In genomic region chr2:68734688-68735525, GRCh38 we compare ENCODE assay signal across 8 cellular contexts. TPM values are rescaled to one million over a fixed set of nuclear protein-coding genes. Genes with fewer than 3 reads are reported as not detected.
DNase-seq lines count a peak whose midpoint lies in the region; ATAC-seq lines count a peak whose summit lies in the region.

Gene ARHGAP25, plus strand, starts transcription at chr2:68734811. Its CDS starts 389 bp downstream, at chr2:68735200.

- H3K9me3 ChIP-seq in HAP-1, result no peaks in the 10 kb centered on the region

- no peaks in the 10 kb centered on the region for H3K27me3 ChIP-seq in HAP-1 (ENCODE audit: low read depth)

- ATAC-seq in GM18870 (IDR thresholded peaks at IDR 0.05; ENCODE audit: unreplicated experiment), result peak; percentile 51
- ATAC-seq in HG03039 (IDR thresholded peaks at IDR 0.05; ENCODE audit: unreplicated experiment), result peak; percentile 46

- DNase-seq in T-helper 2 cell, result peak in 3 of 5 experiments; percentile 40 to 93 (median 53)
- peak; percentile 40 to 52 for DNase-seq in stimulated activated CD4-positive, alpha-beta T cell treated with anti-CD3 and anti-CD28 coated beads, Interleukin-15, amount 100 ng/mL, for 48 hours (ENCODE audit: low read depth in 2 of 2)
- no peak for DNase-seq in GM03348 (ENCODE audit: low spot score)
- DNase-seq in HAP-1 (ENCODE audit: low spot score in 2 of 2), result no peak
- no peak for DNase-seq in RPMI8226

- H3K4me3 ChIP-seq in HAP-1, result no peak within 1 kb of the TSS

- H3K36me3 ChIP-seq in HAP-1 (replicated peaks), result no peaks in the 10 kb centered on the region

- H3K4me1 ChIP-seq in HAP-1, result no peaks in the 10 kb centered on the region

- in situ Hi-C loops in endometrial microvascular endothelial cells (cut with HindIII; ENCODE audit: inconsistent ontology term, low pct_unique_long_range_greater_than_20kb, low sequenced_read_pairs) (no loop called here), HAP-1 (cut with MboI; ENCODE audit: low sequenced_read_pairs) (loop anchor here (25.0 kb wide), 2 partner anchors 177 to 273 kb away; partner anchors contain the start of genes APLF and FBXO48)

RNA-seq across cellular contexts. Expression of gene ARHGAP25, which starts in this region (rescaled TPM):
- 20.5 TPM for total RNA-seq in endometrial microvascular endothelial cells (ENCODE audit: inconsistent ontology term)

Comparison
In these comparisons a context has a peak if more than half of its experiments do, and no peak if none do; other contexts are left out.
1. DNase-seq: peak in T-helper 2 cell (3 of 5) and stimulated activated CD4-positive, alpha-beta T cell treated with anti-CD3 and anti-CD28 coated beads, Interleukin-15, amount 100 ng/mL, for 48 hours (2 of 2); none in GM03348 (single experiment), HAP-1 (0 of 2) and RPMI8226 (single experiment).